ENCODE assay signal across 9 cellular contexts in genomic region chr2:73986085-73986680, GRCh38. TPM values are rescaled to one million over a fixed set of nuclear protein-coding genes. Genes with fewer than 3 reads are reported as not detected.
A peak's percentile ranks its signal among the peaks of the same experiment; 100 is the strongest.
DNase-seq lines count a peak whose midpoint lies in the region; ATAC-seq and TF ChIP-seq lines count a peak whose summit lies in the region.
"Had no signal": no experiment of that assay in that cellular context is flagged by ENCODE, and none has a peak within 500 bp of the region (broad histone marks: within the 10 kb centered on the region; RNA-seq: fewer than 3 reads in every experiment).

No MANE protein-coding gene starts in this region.

- no peak overlapping the region for H4K91ac ChIP-seq in H9 (ENCODE audit: insufficient read length, low read depth, low read length)

- H4K8ac ChIP-seq in H9 (replicated peaks; ENCODE audit: insufficient read length, low read depth, low read length), result no peak overlapping the region

- H3K27ac ChIP-seq in H9 (ENCODE audit: insufficient read length, low read depth, low read length) (no peak overlapping the region), esophagus squamous epithelium (peak overlapping the region; percentile 88 to 99 (median 95)), skin epidermis (peak overlapping the region in 20 of 21 experiments; percentile 2 to 98 (median 84))

- peaks cover 7% of the 10 kb centered on the region; the same call in 1 of the 2 replicates for H3K79me2 ChIP-seq in H9 (ENCODE audit: insufficient read depth, low read length)

- H3K27me3 ChIP-seq in H9 (ENCODE audit: insufficient read depth, low read length), result peaks cover 12% of the 10 kb centered on the region; the same call in 1 of the 2 replicates
- no peaks in the 10 kb centered on the region for H3K27me3 ChIP-seq in esophagus squamous epithelium

- CTCF ChIA-PET in activated B cell treated with CpG ODN at 0.5 μM for 24 hours (lab: Charles Lee), result no interaction called here

- H3K23me2 ChIP-seq in H9 (ENCODE audit: insufficient read length, low read depth, low read length, poor library complexity, severe bottlenecking), result peaks cover 21% of the 10 kb centered on the region

- DNase-seq in H9 (no peak), activated B cell treated with CpG ODN at 0.5 μM for 24 hours (peak; percentile 30), esophagus squamous epithelium (lab: John Stamatoyannopoulos, UW) (no peak), OCI-M1 (lab: John Stamatoyannopoulos, UW) (no peak), globus pallidus (ENCODE audit: low spot score) (no peak)

- POLR2A ChIA-PET in activated B cell treated with CpG ODN at 0.5 μM for 24 hours (lab: Charles Lee), result interaction anchor here (0.6 to 5.1 kb wide), 21 partner anchors 8 to 568 kb away, joined by 3 to 36 read pairs (median 4); partner anchors contain the start of genes DGUOK, MOB1A and MTHFD2

- H3T11ph ChIP-seq in H9 (ENCODE audit: low read length), result no peak overlapping the region

- no peak overlapping the region for H3K14ac ChIP-seq in H9 (ENCODE audit: insufficient read depth, low read length)

- no peak overlapping the region for H2BK5ac ChIP-seq in H9 (ENCODE audit: insufficient read length, low read length)

- H3K9me3 Mint-ChIP-seq in H9 (no peaks in the 10 kb centered on the region), activated B cell treated with CpG ODN at 0.5 μM for 24 hours (no peaks in the 10 kb centered on the region)

- no CpG with 5 or more reads among the region's 21 CpGs for WGBS in H9 (ENCODE audit: extremely low coverage, insufficient read length, low lambda C conversion rate)
- 84 to 88% methylated on average over 3 to 11 of the region's 21 CpGs for WGBS in esophagus squamous epithelium, 2 donors

- no peak overlapping the region for H2AFZ ChIP-seq in H9 (ENCODE audit: low read length)

- H2BK20ac ChIP-seq in H9 (ENCODE audit: low read depth, low read length, poor library complexity, severe bottlenecking), result no peak overlapping the region

- peaks cover 24% of the 10 kb centered on the region; the same call in 1 of the 2 replicates for H3K4me1 ChIP-seq in H9 (ENCODE audit: insufficient read depth, low read length)
- H3K4me1 ChIP-seq in esophagus squamous epithelium, result peaks cover 50 to 90% (median 54%) of the 10 kb centered on the region in 3 donors

- H3K4me3 Mint-ChIP-seq in H9 (peak overlapping the region; percentile 70 to 84), activated B cell treated with CpG ODN at 0.5 μM for 24 hours (peak overlapping the region; percentile 90)

- H2BK120ac ChIP-seq in H9 (ENCODE audit: low read depth, low read length, poor library complexity, severe bottlenecking), result no peak overlapping the region

- H3K23ac ChIP-seq in H9 (ENCODE audit: insufficient read length, low read depth, low read length), result no peak overlapping the region

- peaks cover 37% of the 10 kb centered on the region for H3K27me3 Mint-ChIP-seq in H9 (ENCODE audit: low read depth)
- no peaks in the 10 kb centered on the region for H3K27me3 Mint-ChIP-seq in activated B cell treated with CpG ODN at 0.5 μM for 24 hours

- H3K27ac Mint-ChIP-seq in H9 (no peak overlapping the region; a peak in 2 of 7 replicates), activated B cell treated with CpG ODN at 0.5 μM for 24 hours (peak overlapping the region; percentile 89)

- no peak overlapping the region for H4K5ac ChIP-seq in H9 (ENCODE audit: insufficient read length, low read depth, low read length)

- no peak overlapping the region for H3K18ac ChIP-seq in H9 (ENCODE audit: insufficient read length, low read depth, low read length)

- no peak for TF ChIP-seq CTCF in H9 (conservative IDR thresholded peaks at IDR 0.05)
- no peak for TF ChIP-seq CTCF in activated B cell treated with CpG ODN at 0.5 μM for 24 hours (IDR thresholded peaks at IDR 0.05)
- no peak for TF ChIP-seq CTCF in esophagus squamous epithelium (IDR thresholded peaks at IDR 0.05)

- H2BK12ac ChIP-seq in H9 (ENCODE audit: insufficient read length, low read depth, low read length), result no peak overlapping the region

- intact Hi-C loops in activated B cell treated with CpG ODN at 0.5 μM for 24 hours (cut with micrococcal nuclease) (loop anchor here (2.0 kb wide), 1 partner anchor 543 kb away; the partner anchor contains the start of genes AUP1 and HTRA2), esophagus squamous epithelium (cut with DNase I) (no loop called here)

- no peak overlapping the region for H2AK5ac ChIP-seq in H9 (ENCODE audit: insufficient read length, low read length)

- H3K4me2 ChIP-seq in H9 (ENCODE audit: insufficient read depth, insufficient read length, low read length), result peak overlapping the region; percentile 51

- no peaks in the 10 kb centered on the region for H3K9me3 ChIP-seq in H9 (ENCODE audit: control insufficient read depth, low read depth, low read length)
- no peaks in the 10 kb centered on the region for H3K9me3 ChIP-seq in esophagus squamous epithelium

- H3K36me3 ChIP-seq in esophagus squamous epithelium, result peaks cover 0 to 20% (median 0%) of the 10 kb centered on the region in 3 donors

- H3K4ac ChIP-seq in H9 (ENCODE audit: low read depth, low read length), result no peak overlapping the region

- no peak overlapping the region for H3K56ac ChIP-seq in H9 (ENCODE audit: insufficient read length, low read depth, low read length)

- no peak overlapping the region for H3K9ac ChIP-seq in H9 (ENCODE audit: extremely low read depth, insufficient read length, low read length)

- H3K79me1 ChIP-seq in H9 (ENCODE audit: insufficient read depth, low read depth, low read length, poor library complexity, severe bottlenecking), result peaks cover 4% of the 10 kb centered on the region

- H3K36me3 Mint-ChIP-seq in H9 (ENCODE audit: insufficient read depth in 1 of 3, low read depth in 3 of 3), result peaks cover 16 to 42% (median 19%) of the 10 kb centered on the region in 3 experiments
- H3K36me3 Mint-ChIP-seq in activated B cell treated with CpG ODN at 0.5 μM for 24 hours (ENCODE audit: low read depth), result peaks cover 53% of the 10 kb centered on the region

- no peak for ATAC-seq in activated B cell treated with CpG ODN at 0.5 μM for 24 hours (ENCODE audit: low read depth)
- no peak for ATAC-seq in HG02973 (IDR thresholded peaks at IDR 0.05; ENCODE audit: unreplicated experiment)
- no peak for ATAC-seq in GM18868 (IDR thresholded peaks at IDR 0.05; ENCODE audit: unreplicated experiment)
- ATAC-seq: left colon had no signal

- H3K4me3 ChIP-seq in esophagus squamous epithelium (peak overlapping the region; percentile 71 to 89 (median 78)), skin epidermis (peak overlapping the region; percentile 29 to 71 (median 46))

- H2BK15ac ChIP-seq in H9 (ENCODE audit: low read depth, low read length), result no peak overlapping the region

- H3K4me1 Mint-ChIP-seq in H9 (peaks cover 57 to 59% of the 10 kb centered on the region in 2 experiments), activated B cell treated with CpG ODN at 0.5 μM for 24 hours (peaks cover 78% of the 10 kb centered on the region)

- no peak for TF ChIP-seq POLR2A in esophagus squamous epithelium (IDR thresholded peaks at IDR 0.05)

- peaks cover 2% of the 10 kb centered on the region for H4K20me1 ChIP-seq in H9 (ENCODE audit: control insufficient read depth, insufficient read depth, insufficient read length)

RNA-seq across cellular contexts. Expression of gene TET3, which starts 1.5 kb away (rescaled TPM):
- 21.8 and 24.7 TPM in 2 replicates for total RNA-seq in H9 (2021)
- total RNA-seq in activated B cell treated with CpG ODN at 0.5 μM for 24 hours, result 52.6 and 60.1 TPM in 2 replicates
- total RNA-seq in esophagus squamous epithelium, result 10 to 100 TPM in 3 of 4 donors, 1 to 10 TPM in 1; 6.6 to 20.2 (median 16.2) TPM

RNA-seq across cellular contexts. Expression of gene DGUOK, which starts 59.5 kb away (rescaled TPM):
- total RNA-seq in H9 (2021) (95.0 and 98.5 TPM in 2 replicates), activated B cell treated with CpG ODN at 0.5 μM for 24 hours (70.1 and 77.4 TPM in 2 replicates), esophagus squamous epithelium (10 to 100 TPM; 23.5 to 53.4 (median 40.2) TPM)
